In genomic region chr1:8314346-8315280, GRCh38 we compare ENCODE assay signal across 1 cellular context.
TF ChIP-seq lines count a peak whose summit lies in the region.

No MANE protein-coding gene starts in this region.

TF ChIP-seq in HepG2, 621 proteins besides CTCF, POLR2A, EP300 and RAD21 (continued from another document and continues in another):
- TF ChIP-seq MZF1 (CRISPR knock-in tag; IDR thresholded peaks at IDR 0.05; ENCODE audit: borderline replicate concordance) (no peak), PAX8 (CRISPR knock-in tag; IDR thresholded peaks at IDR 0.05; ENCODE audit: borderline replicate concordance) (no peak), IKZF4 (CRISPR knock-in tag; IDR thresholded peaks at IDR 0.05; ENCODE audit: borderline replicate concordance, low read depth, not compliant biosample characterization) (peak; percentile 55), ZC3H13 (CRISPR knock-in tag; IDR thresholded peaks at IDR 0.05) (no peak), CENPX (CRISPR knock-in tag; IDR thresholded peaks at IDR 0.05) (no peak), JUN (CRISPR knock-in tag; IDR thresholded peaks at IDR 0.05) (no peak), GATAD2A (CRISPR knock-in tag; IDR thresholded peaks at IDR 0.05) (peak; percentile 66), ZUFSP (CRISPR knock-in tag; IDR thresholded peaks at IDR 0.05; ENCODE audit: borderline replicate concordance) (no peak), RBAK (CRISPR knock-in tag; IDR thresholded peaks at IDR 0.05) (no peak), TAF1 (CRISPR knock-in tag; IDR thresholded peaks at IDR 0.05) (peak; percentile 41; the same call in 1 of the 2 replicates), GTF3A (CRISPR knock-in tag; conservative IDR thresholded peaks at IDR 0.05) (no peak), ZNF431 (CRISPR knock-in tag; IDR thresholded peaks at IDR 0.05; ENCODE audit: borderline replicate concordance, low read depth) (no peak), ZNF263 (CRISPR knock-in tag; IDR thresholded peaks at IDR 0.05) (peak; percentile 95), ZNF614 (CRISPR knock-in tag; IDR thresholded peaks at IDR 0.05; ENCODE audit: borderline replicate concordance) (0 out of 2 replicates have a peak, but pooled peaks have one; percentile 46), ZBTB40 (IDR thresholded peaks at IDR 0.05) (no peak), ZBTB40 (CRISPR knock-in tag; IDR thresholded peaks at IDR 0.05) (no peak), ZNF619 (CRISPR knock-in tag; IDR thresholded peaks at IDR 0.05) (peak; percentile 82; the same call in 1 of the 2 replicates), ATF3 (CRISPR knock-in tag; IDR thresholded peaks at IDR 0.05) (no peak), ZNF792 (CRISPR knock-in tag; IDR thresholded peaks at IDR 0.05) (peak; percentile 53; the same call in 1 of the 2 replicates), ZNF891 (CRISPR knock-in tag; IDR thresholded peaks at IDR 0.05) (no peak), ZNF512 (CRISPR knock-in tag; IDR thresholded peaks at IDR 0.05) (peak; percentile 38; the same call in 1 of the 2 replicates), LCORL (IDR thresholded peaks at IDR 0.05) (no peak), LCORL (CRISPR knock-in tag; IDR thresholded peaks at IDR 0.05) (peak; percentile 28; the same call in 1 of the 2 replicates), KDM4B (CRISPR knock-in tag; IDR thresholded peaks at IDR 0.05) (0 out of 2 replicates have a peak, but pooled peaks have one; percentile 62), RFX5 (IDR thresholded peaks at IDR 0.05; ENCODE audit: low read depth, low read length) (peak; percentile 8; the same call in 1 of the 2 replicates), ZBED4 (CRISPR knock-in tag; IDR thresholded peaks at IDR 0.05; ENCODE audit: borderline replicate concordance) (0 out of 2 replicates have a peak, but pooled peaks have one; percentile 68)
- TF ChIP-seq, protein P1, sequence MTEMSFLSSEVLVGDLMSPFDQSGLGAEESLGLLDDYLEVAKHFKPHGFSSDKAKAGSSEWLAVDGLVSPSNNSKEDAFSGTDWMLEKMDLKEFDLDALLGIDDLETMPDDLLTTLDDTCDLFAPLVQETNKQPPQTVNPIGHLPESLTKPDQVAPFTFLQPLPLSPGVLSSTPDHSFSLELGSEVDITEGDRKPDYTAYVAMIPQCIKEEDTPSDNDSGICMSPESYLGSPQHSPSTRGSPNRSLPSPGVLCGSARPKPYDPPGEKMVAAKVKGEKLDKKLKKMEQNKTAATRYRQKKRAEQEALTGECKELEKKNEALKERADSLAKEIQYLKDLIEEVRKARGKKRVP (CRISPR knock-in tag; IDR thresholded peaks at IDR 0.05) = 0 out of 4 replicates have a peak, but pooled peaks of 1 of the 2 experiments have one; percentile 29
- TF ChIP-seq, protein P2, sequence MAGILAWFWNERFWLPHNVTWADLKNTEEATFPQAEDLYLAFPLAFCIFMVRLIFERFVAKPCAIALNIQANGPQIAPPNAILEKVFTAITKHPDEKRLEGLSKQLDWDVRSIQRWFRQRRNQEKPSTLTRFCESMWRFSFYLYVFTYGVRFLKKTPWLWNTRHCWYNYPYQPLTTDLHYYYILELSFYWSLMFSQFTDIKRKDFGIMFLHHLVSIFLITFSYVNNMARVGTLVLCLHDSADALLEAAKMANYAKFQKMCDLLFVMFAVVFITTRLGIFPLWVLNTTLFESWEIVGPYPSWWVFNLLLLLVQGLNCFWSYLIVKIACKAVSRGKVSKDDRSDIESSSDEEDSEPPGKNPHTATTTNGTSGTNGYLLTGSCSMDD (CRISPR knock-in tag; IDR thresholded peaks at IDR 0.05) = no peak
- TF ChIP-seq, protein P3, sequence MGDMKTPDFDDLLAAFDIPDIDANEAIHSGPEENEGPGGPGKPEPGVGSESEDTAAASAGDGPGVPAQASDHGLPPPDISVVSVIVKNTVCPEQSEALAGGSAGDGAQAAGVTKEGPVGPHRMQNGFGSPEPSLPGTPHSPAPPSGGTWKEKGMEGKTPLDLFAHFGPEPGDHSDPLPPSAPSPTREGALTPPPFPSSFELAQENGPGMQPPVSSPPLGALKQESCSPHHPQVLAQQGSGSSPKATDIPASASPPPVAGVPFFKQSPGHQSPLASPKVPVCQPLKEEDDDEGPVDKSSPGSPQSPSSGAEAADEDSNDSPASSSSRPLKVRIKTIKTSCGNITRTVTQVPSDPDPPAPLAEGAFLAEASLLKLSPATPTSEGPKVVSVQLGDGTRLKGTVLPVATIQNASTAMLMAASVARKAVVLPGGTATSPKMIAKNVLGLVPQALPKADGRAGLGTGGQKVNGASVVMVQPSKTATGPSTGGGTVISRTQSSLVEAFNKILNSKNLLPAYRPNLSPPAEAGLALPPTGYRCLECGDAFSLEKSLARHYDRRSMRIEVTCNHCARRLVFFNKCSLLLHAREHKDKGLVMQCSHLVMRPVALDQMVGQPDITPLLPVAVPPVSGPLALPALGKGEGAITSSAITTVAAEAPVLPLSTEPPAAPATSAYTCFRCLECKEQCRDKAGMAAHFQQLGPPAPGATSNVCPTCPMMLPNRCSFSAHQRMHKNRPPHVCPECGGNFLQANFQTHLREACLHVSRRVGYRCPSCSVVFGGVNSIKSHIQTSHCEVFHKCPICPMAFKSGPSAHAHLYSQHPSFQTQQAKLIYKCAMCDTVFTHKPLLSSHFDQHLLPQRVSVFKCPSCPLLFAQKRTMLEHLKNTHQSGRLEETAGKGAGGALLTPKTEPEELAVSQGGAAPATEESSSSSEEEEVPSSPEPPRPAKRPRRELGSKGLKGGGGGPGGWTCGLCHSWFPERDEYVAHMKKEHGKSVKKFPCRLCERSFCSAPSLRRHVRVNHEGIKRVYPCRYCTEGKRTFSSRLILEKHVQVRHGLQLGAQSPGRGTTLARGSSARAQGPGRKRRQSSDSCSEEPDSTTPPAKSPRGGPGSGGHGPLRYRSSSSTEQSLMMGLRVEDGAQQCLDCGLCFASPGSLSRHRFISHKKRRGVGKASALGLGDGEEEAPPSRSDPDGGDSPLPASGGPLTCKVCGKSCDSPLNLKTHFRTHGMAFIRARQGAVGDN (CRISPR knock-in tag; IDR thresholded peaks at IDR 0.05) = peak; percentile 72
